In genomic region chr19:57233207-57233606, GRCh38 we compare ENCODE assay signal across 19 cellular contexts. TPM values are rescaled to one million over a fixed set of nuclear protein-coding genes. Genes with fewer than 3 reads are reported as not detected.
"Had no signal": no experiment of that assay in that cellular context is flagged by ENCODE, and none has a peak within 500 bp of the region (broad histone marks: within the 10 kb centered on the region; RNA-seq: fewer than 3 reads in every experiment).

No MANE protein-coding gene starts in this region.

- H3K36me3 ChIP-seq: cardiac muscle cell, lower lobe of right lung had no signal

- H3K4me3 ChIP-seq: body of pancreas, cardiac muscle cell, lower lobe of right lung, mucosa of descending colon had no signal

- H3K27ac ChIP-seq: body of pancreas, cardiac muscle cell, foreskin keratinocyte, lower lobe of right lung had no signal

- H3K4me1 ChIP-seq: body of pancreas, foreskin keratinocyte, lower lobe of right lung had no signal

- DNase-seq: activated B cell treated with CpG ODN at 0.5 μM for 24 hours; activated CD4-positive, alpha-beta T cell treated with anti-CD3 and anti-CD28 coated beads for 36 hours; activated CD4-positive, alpha-beta T cell treated with anti-CD3 and anti-CD28 coated beads, Interleukin-2, amount 50 U/mL, for 48 hours; activated gamma-delta T cell treated with Interleukin-2 at 50 U/mL for 16 hours; anterior cingulate cortex; body of pancreas; erythroblast; foreskin keratinocyte; kidney; lower lobe of right lung; mesendoderm; mucosa of descending colon; occipital lobe; posterior cingulate gyrus; small intestine; stimulated activated CD4-positive, alpha-beta T cell treated with anti-CD3 and anti-CD28 coated beads, Interleukin-2, amount 100 ng/mL, for 24 hours; stimulated activated naive CD4-positive, alpha-beta T cell had no signal

- H3K9me3 ChIP-seq: body of pancreas, lower lobe of right lung, mucosa of descending colon had no signal

- ATAC-seq: activated CD4-positive, alpha-beta T cell treated with anti-CD3 and anti-CD28 coated beads for 36 hours; body of pancreas; foreskin keratinocyte; lower lobe of right lung; mucosa of descending colon; sciatic nerve had no signal

- H3K27me3 ChIP-seq: body of pancreas, cardiac muscle cell, foreskin keratinocyte had no signal

RNA-seq across cellular contexts. Expression of gene AURKC, which starts 2.4 kb away (rescaled TPM):
- total RNA-seq: body of pancreas had no signal
- polyA plus RNA-seq: cardiac muscle cell had no signal
